Comparison of ENCODE assay signal across 2 cellular contexts in the genomic region with DNA sequence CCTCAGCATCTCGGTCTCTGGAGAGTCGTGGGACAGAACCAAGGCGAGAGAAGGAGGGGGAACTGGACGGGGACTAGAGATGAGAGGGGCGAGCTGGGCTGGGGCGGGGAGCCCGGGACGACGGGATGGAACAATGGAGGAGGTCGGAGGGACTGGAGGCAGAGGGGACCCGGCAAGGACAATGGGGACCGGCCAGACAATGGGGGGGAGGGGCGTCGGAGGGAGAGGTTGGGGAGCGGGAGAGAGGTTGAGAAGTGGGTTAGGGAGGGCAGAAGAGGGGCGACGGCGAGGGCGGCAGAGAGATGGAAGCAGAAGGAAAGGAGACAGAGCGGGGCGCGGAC.
TF ChIP-seq lines count a peak whose summit lies in the region.

No MANE protein-coding gene starts in this region.

TF ChIP-seq in GM23338, 12 proteins besides CTCF, POLR2A, EP300 and RAD21 (continued from another document):
- TF ChIP-seq, protein P1, sequence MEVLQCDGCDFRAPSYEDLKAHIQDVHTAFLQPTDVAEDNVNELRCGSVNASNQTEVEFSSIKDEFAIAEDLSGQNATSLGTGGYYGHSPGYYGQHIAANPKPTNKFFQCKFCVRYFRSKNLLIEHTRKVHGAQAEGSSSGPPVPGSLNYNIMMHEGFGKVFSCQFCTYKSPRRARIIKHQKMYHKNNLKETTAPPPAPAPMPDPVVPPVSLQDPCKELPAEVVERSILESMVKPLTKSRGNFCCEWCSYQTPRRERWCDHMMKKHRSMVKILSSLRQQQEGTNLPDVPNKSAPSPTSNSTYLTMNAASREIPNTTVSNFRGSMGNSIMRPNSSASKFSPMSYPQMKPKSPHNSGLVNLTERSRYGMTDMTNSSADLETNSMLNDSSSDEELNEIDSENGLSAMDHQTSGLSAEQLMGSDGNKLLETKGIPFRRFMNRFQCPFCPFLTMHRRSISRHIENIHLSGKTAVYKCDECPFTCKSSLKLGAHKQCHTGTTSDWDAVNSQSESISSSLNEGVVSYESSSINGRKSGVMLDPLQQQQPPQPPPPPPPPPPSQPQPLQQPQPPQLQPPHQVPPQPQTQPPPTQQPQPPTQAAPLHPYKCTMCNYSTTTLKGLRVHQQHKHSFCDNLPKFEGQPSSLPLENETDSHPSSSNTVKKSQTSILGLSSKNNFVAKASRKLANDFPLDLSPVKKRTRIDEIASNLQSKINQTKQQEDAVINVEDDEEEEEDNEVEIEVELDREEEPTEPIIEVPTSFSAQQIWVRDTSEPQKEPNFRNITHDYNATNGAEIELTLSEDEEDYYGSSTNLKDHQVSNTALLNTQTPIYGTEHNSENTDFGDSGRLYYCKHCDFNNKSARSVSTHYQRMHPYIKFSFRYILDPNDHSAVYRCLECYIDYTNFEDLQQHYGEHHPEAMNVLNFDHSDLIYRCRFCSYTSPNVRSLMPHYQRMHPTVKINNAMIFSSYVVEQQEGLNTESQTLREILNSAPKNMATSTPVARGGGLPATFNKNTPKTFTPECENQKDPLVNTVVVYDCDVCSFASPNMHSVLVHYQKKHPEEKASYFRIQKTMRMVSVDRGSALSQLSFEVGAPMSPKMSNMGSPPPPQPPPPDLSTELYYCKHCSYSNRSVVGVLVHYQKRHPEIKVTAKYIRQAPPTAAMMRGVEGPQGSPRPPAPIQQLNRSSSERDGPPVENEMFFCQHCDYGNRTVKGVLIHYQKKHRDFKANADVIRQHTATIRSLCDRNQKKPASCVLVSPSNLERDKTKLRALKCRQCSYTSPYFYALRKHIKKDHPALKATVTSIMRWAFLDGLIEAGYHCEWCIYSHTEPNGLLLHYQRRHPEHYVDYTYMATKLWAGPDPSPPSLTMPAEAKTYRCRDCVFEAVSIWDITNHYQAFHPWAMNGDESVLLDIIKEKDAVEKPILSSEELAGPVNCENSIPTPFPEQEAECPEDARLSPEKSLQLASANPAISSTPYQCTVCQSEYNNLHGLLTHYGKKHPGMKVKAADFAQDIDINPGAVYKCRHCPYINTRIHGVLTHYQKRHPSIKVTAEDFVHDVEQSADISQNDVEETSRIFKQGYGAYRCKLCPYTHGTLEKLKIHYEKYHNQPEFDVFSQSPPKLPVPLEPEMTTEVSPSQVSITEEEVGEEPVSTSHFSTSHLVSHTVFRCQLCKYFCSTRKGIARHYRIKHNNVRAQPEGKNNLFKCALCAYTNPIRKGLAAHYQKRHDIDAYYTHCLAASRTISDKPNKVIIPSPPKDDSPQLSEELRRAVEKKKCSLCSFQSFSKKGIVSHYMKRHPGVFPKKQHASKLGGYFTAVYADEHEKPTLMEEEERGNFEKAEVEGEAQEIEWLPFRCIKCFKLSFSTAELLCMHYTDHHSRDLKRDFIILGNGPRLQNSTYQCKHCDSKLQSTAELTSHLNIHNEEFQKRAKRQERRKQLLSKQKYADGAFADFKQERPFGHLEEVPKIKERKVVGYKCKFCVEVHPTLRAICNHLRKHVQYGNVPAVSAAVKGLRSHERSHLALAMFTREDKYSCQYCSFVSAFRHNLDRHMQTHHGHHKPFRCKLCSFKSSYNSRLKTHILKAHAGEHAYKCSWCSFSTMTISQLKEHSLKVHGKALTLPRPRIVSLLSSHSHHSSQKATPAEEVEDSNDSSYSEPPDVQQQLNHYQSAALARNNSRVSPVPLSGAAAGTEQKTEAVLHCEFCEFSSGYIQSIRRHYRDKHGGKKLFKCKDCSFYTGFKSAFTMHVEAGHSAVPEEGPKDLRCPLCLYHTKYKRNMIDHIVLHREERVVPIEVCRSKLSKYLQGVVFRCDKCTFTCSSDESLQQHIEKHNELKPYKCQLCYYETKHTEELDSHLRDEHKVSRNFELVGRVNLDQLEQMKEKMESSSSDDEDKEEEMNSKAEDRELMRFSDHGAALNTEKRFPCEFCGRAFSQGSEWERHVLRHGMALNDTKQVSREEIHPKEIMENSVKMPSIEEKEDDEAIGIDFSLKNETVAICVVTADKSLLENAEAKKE (CRISPR knock-in tag; IDR thresholded peaks at IDR 0.05) = no peak
- TF ChIP-seq, protein P2, sequence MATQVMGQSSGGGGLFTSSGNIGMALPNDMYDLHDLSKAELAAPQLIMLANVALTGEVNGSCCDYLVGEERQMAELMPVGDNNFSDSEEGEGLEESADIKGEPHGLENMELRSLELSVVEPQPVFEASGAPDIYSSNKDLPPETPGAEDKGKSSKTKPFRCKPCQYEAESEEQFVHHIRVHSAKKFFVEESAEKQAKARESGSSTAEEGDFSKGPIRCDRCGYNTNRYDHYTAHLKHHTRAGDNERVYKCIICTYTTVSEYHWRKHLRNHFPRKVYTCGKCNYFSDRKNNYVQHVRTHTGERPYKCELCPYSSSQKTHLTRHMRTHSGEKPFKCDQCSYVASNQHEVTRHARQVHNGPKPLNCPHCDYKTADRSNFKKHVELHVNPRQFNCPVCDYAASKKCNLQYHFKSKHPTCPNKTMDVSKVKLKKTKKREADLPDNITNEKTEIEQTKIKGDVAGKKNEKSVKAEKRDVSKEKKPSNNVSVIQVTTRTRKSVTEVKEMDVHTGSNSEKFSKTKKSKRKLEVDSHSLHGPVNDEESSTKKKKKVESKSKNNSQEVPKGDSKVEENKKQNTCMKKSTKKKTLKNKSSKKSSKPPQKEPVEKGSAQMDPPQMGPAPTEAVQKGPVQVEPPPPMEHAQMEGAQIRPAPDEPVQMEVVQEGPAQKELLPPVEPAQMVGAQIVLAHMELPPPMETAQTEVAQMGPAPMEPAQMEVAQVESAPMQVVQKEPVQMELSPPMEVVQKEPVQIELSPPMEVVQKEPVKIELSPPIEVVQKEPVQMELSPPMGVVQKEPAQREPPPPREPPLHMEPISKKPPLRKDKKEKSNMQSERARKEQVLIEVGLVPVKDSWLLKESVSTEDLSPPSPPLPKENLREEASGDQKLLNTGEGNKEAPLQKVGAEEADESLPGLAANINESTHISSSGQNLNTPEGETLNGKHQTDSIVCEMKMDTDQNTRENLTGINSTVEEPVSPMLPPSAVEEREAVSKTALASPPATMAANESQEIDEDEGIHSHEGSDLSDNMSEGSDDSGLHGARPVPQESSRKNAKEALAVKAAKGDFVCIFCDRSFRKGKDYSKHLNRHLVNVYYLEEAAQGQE (IDR thresholded peaks at IDR 0.05; ENCODE audit: unreplicated experiment) = no peak
- TF ChIP-seq JUNB (IDR thresholded peaks at IDR 0.05; ENCODE audit: unreplicated experiment) = no peak
- no peak for TF ChIP-seq EZH2phosphoT487 (IDR thresholded peaks at IDR 0.05; ENCODE audit: unreplicated experiment)
- TF ChIP-seq ZNF114 (CRISPR knock-in tag; IDR thresholded peaks at IDR 0.05) = no peak
- TF ChIP-seq CREB1 (CRISPR knock-in tag; IDR thresholded peaks at IDR 0.05; ENCODE audit: low read depth) = no peak

TF ChIP-seq in WTC11, 78 proteins besides CTCF, POLR2A, EP300 and RAD21 (continued from another document):
- TF ChIP-seq, protein P3, sequence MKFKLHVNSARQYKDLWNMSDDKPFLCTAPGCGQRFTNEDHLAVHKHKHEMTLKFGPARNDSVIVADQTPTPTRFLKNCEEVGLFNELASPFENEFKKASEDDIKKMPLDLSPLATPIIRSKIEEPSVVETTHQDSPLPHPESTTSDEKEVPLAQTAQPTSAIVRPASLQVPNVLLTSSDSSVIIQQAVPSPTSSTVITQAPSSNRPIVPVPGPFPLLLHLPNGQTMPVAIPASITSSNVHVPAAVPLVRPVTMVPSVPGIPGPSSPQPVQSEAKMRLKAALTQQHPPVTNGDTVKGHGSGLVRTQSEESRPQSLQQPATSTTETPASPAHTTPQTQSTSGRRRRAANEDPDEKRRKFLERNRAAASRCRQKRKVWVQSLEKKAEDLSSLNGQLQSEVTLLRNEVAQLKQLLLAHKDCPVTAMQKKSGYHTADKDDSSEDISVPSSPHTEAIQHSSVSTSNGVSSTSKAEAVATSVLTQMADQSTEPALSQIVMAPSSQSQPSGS (CRISPR knock-in tag; IDR thresholded peaks at IDR 0.05; ENCODE audit: borderline replicate concordance, low read depth) = no peak
- TF ChIP-seq, protein P4, sequence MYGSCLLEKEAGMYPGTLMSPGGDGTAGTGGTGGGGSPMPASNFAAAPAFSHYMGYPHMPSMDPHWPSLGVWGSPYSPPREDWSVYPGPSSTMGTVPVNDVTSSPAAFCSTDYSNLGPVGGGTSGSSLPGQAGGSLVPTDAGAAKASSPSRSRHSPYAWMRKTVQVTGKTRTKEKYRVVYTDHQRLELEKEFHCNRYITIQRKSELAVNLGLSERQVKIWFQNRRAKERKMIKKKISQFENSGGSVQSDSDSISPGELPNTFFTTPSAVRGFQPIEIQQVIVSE (CRISPR knock-in tag; IDR thresholded peaks at IDR 0.05; ENCODE audit: borderline replicate concordance) = no peak
- TF ChIP-seq, protein P5, sequence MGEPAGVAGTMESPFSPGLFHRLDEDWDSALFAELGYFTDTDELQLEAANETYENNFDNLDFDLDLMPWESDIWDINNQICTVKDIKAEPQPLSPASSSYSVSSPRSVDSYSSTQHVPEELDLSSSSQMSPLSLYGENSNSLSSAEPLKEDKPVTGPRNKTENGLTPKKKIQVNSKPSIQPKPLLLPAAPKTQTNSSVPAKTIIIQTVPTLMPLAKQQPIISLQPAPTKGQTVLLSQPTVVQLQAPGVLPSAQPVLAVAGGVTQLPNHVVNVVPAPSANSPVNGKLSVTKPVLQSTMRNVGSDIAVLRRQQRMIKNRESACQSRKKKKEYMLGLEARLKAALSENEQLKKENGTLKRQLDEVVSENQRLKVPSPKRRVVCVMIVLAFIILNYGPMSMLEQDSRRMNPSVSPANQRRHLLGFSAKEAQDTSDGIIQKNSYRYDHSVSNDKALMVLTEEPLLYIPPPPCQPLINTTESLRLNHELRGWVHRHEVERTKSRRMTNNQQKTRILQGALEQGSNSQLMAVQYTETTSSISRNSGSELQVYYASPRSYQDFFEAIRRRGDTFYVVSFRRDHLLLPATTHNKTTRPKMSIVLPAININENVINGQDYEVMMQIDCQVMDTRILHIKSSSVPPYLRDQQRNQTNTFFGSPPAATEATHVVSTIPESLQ (CRISPR knock-in tag; IDR thresholded peaks at IDR 0.05) = no peak
- TF ChIP-seq ZNF138 (CRISPR knock-in tag; conservative IDR thresholded peaks at IDR 0.05) (no peak), GTF2I (CRISPR knock-in tag; conservative IDR thresholded peaks at IDR 0.05) (no peak), JUN (CRISPR knock-in tag; IDR thresholded peaks at IDR 0.05) (no peak), SOX15 (CRISPR knock-in tag; IDR thresholded peaks at IDR 0.05) (no peak), SP1 (CRISPR knock-in tag; conservative IDR thresholded peaks at IDR 0.05) (no peak), TEAD4 (CRISPR knock-in tag; IDR thresholded peaks at IDR 0.05) (no peak), NFATC4 (CRISPR knock-in tag; IDR thresholded peaks at IDR 0.05) (no peak)
- TF ChIP-seq, protein P6, sequence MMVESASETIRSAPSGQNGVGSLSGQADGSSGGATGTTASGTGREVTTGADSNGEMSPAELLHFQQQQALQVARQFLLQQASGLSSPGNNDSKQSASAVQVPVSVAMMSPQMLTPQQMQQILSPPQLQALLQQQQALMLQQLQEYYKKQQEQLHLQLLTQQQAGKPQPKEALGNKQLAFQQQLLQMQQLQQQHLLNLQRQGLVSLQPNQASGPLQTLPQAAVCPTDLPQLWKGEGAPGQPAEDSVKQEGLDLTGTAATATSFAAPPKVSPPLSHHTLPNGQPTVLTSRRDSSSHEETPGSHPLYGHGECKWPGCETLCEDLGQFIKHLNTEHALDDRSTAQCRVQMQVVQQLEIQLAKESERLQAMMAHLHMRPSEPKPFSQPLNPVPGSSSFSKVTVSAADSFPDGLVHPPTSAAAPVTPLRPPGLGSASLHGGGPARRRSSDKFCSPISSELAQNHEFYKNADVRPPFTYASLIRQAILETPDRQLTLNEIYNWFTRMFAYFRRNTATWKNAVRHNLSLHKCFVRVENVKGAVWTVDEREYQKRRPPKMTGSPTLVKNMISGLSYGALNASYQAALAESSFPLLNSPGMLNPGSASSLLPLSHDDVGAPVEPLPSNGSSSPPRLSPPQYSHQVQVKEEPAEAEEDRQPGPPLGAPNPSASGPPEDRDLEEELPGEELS (CRISPR knock-in tag; IDR thresholded peaks at IDR 0.05) = no peak
- TF ChIP-seq, protein P7, sequence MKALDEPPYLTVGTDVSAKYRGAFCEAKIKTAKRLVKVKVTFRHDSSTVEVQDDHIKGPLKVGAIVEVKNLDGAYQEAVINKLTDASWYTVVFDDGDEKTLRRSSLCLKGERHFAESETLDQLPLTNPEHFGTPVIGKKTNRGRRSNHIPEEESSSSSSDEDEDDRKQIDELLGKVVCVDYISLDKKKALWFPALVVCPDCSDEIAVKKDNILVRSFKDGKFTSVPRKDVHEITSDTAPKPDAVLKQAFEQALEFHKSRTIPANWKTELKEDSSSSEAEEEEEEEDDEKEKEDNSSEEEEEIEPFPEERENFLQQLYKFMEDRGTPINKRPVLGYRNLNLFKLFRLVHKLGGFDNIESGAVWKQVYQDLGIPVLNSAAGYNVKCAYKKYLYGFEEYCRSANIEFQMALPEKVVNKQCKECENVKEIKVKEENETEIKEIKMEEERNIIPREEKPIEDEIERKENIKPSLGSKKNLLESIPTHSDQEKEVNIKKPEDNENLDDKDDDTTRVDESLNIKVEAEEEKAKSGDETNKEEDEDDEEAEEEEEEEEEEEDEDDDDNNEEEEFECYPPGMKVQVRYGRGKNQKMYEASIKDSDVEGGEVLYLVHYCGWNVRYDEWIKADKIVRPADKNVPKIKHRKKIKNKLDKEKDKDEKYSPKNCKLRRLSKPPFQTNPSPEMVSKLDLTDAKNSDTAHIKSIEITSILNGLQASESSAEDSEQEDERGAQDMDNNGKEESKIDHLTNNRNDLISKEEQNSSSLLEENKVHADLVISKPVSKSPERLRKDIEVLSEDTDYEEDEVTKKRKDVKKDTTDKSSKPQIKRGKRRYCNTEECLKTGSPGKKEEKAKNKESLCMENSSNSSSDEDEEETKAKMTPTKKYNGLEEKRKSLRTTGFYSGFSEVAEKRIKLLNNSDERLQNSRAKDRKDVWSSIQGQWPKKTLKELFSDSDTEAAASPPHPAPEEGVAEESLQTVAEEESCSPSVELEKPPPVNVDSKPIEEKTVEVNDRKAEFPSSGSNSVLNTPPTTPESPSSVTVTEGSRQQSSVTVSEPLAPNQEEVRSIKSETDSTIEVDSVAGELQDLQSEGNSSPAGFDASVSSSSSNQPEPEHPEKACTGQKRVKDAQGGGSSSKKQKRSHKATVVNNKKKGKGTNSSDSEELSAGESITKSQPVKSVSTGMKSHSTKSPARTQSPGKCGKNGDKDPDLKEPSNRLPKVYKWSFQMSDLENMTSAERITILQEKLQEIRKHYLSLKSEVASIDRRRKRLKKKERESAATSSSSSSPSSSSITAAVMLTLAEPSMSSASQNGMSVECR (CRISPR knock-in tag; IDR thresholded peaks at IDR 0.05; ENCODE audit: borderline replicate concordance) = no peak
